In the genomic region with DNA sequence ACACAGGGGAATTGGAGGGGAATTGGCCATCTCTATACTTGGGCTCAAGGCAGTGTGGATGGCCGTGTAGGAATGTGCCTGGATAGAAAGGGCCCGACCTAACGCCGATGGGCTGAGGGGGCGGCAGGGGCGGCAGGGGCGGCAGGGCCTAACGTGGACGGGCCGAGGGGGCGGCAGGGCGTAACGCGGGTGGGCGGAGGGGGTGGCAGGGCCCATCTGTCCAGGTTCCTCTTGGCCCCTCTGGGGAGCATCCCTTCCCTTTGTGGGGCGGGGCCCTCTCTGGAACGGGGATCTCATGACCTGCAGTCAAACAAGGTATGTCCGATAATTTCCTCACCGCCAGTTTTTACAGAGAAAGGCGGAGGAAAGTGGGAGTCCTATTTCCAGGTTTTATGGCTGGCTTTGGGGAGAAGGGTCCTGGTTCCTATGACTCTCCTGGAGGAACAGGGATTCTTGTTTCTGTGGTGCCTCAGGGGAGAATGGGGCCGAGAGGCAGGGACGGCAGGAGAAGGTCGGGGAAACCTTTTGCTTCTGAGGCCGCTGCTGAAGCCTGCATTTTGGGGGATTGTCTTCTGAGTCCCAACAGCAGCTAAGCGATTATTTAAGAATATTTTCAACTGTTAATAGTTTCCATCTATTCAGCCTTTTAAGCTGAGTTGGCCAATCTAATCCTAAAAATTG, we compare ENCODE assay signal across 14 cellular contexts.
A peak's percentile ranks its signal among the peaks of the same experiment; 100 is the strongest.
DNase-seq lines count a peak whose midpoint lies in the region; ATAC-seq and TF ChIP-seq lines count a peak whose summit lies in the region.
"Had no signal": no experiment of that assay in that cellular context is flagged by ENCODE, and none has a peak within 500 bp of the region (broad histone marks: within the 10 kb centered on the region; RNA-seq: fewer than 3 reads in every experiment).

No MANE protein-coding gene starts in this region.

- peaks cover 2% of the 10 kb centered on the region for H3K27me3 Mint-ChIP-seq in neural crest cell (ENCODE audit: low read depth)

- H3K4me1 Mint-ChIP-seq in neural crest cell: peaks cover 21% of the 10 kb centered on the region
- H3K4me1 Mint-ChIP-seq: CD4-positive, CD25-positive, alpha-beta regulatory T cell had no signal

- H3K9me3 Mint-ChIP-seq in neural crest cell: no peaks in the 10 kb centered on the region
- H3K9me3 Mint-ChIP-seq: CD4-positive, CD25-positive, alpha-beta regulatory T cell had no signal

- peak; percentile 22 for DNase-seq in activated CD8-positive, alpha-beta memory T cell treated with anti-CD3 and anti-CD28 coated beads, Interleukin-2, amount 50 U/mL, for 48 hours
- DNase-seq in activated CD8-positive, alpha-beta memory T cell treated with anti-CD3 and anti-CD28 coated beads for 24 hours: no peak
- peak; percentile 50 for DNase-seq in RPMI8226
- no peak for DNase-seq in neural crest cell (ENCODE audit: low read depth, low spot score)
- peak; percentile 32 for DNase-seq in ureter (ENCODE audit: low spot score)
- DNase-seq in NCI-H345 (lab: John Stamatoyannopoulos, UW): no peak
- no peak for DNase-seq in NCI-H1048 (lab: John Stamatoyannopoulos, UW)
- DNase-seq: 8988T; CD4-positive, CD25-positive, alpha-beta regulatory T cell; Kasumi-1; NCI-H1417; NCI-H1930; NCI-H524 had no signal

- H3K4me3 Mint-ChIP-seq in neural crest cell: no peak overlapping the region
- H3K4me3 Mint-ChIP-seq: CD4-positive, CD25-positive, alpha-beta regulatory T cell had no signal

- TF ChIP-seq CTCF in neural crest cell (conservative IDR thresholded peaks at IDR 0.05): no peak

- no peaks in the 10 kb centered on the region for H3K36me3 Mint-ChIP-seq in neural crest cell (ENCODE audit: low read depth)
- H3K36me3 Mint-ChIP-seq: CD4-positive, CD25-positive, alpha-beta regulatory T cell had no signal

- peak overlapping the region; percentile 88 for H3K27ac Mint-ChIP-seq in neural crest cell (ENCODE audit: unreplicated experiment)
- H3K27ac Mint-ChIP-seq: CD4-positive, CD25-positive, alpha-beta regulatory T cell had no signal

- no peak for ATAC-seq in GM21423 (IDR thresholded peaks at IDR 0.05; ENCODE audit: unreplicated experiment)

Comparison
In these comparisons a context has a peak if more than half of its experiments do, and no peak if none do; other contexts are left out.
1. DNase-seq: peak in activated CD8-positive, alpha-beta memory T cell treated with anti-CD3 and anti-CD28 coated beads, Interleukin-2, amount 50 U/mL, for 48 hours (single experiment), RPMI8226 (single experiment) and ureter (single experiment); none in activated CD8-positive, alpha-beta memory T cell treated with anti-CD3 and anti-CD28 coated beads for 24 hours (single experiment), neural crest cell (single experiment), NCI-H345 (single experiment) and NCI-H1048 (single experiment).